Comparison of ENCODE assay signal across 16 cellular contexts in genomic region chr6:112205521-112206458, GRCh38. TPM values are rescaled to one million over a fixed set of nuclear protein-coding genes. Genes with fewer than 3 reads are reported as not detected.
DNase-seq lines count a peak whose midpoint lies in the region; ATAC-seq and TF ChIP-seq lines count a peak whose summit lies in the region.
"Had no signal": no experiment of that assay in that cellular context is flagged by ENCODE, and none has a peak within 500 bp of the region (broad histone marks: within the 10 kb centered on the region; RNA-seq: fewer than 3 reads in every experiment).

No MANE protein-coding gene starts in this region.

- no peaks in the 10 kb centered on the region for H3K36me3 ChIP-seq in esophagus squamous epithelium
- H3K36me3 ChIP-seq: neutrophil had no signal

- no peak for ATAC-seq in GM19035 (IDR thresholded peaks at IDR 0.05; ENCODE audit: unreplicated experiment)
- ATAC-seq: activated CD8-positive, alpha-beta T cell treated with anti-CD3 and anti-CD28 coated beads, Interleukin-2, amount 10 ng/mL, durations not matched to agents 7 days and 5 days had no signal

- no peaks in the 10 kb centered on the region for H3K9me3 ChIP-seq in esophagus squamous epithelium
- H3K9me3 ChIP-seq: MG63, neutrophil had no signal

- TF ChIP-seq CTCF in esophagus squamous epithelium (IDR thresholded peaks at IDR 0.05) = no peak

- H3K27ac ChIP-seq in esophagus squamous epithelium = peak overlapping the region in 3 of 4 donors; percentile 28 to 73 (median 70)
- H3K27ac ChIP-seq: C4-2B, neutrophil had no signal

- 67 to 69% methylated on average over 4 to 5 of the region's 5 CpGs for WGBS in esophagus squamous epithelium, 2 donors

- H3K27me3 ChIP-seq in esophagus squamous epithelium = no peaks in the 10 kb centered on the region
- H3K27me3 ChIP-seq: MG63, neutrophil had no signal

- DNase-seq in GM03348 (ENCODE audit: low spot score) (peak; percentile 11), RPMI7951 (ENCODE audit: low read depth) (peak; percentile 33), esophagus squamous epithelium (lab: John Stamatoyannopoulos, UW) (no peak), pulmonary artery endothelial cell (ENCODE audit: low read depth, low spot score) (peak; percentile 87)
- no peak for DNase-seq in activated CD4-positive, CD25-positive, alpha-beta regulatory T cell (lab: John Stamatoyannopoulos, UW)
- DNase-seq in activated CD4-positive, alpha-beta T cell treated with anti-CD3 and anti-CD28 coated beads for 1 hour = no peak
- no peak for DNase-seq in activated effector memory CD4-positive, alpha-beta T cell treated with anti-CD3 and anti-CD28 coated beads, Interleukin-2, amount 50 U/mL, for 16 hours
- DNase-seq: activated CD8-positive, alpha-beta T cell treated with anti-CD3 and anti-CD28 coated beads, Interleukin-2, amount 10 ng/mL, durations not matched to agents 7 days and 5 days; effector CD4-positive, alpha-beta T cell; MG63; NCI-H524; stimulated activated CD4-positive, alpha-beta T cell treated with anti-CD3 and anti-CD28 coated beads, Interleukin-2, amount 100 ng/mL, for 48 hours had no signal

- no peak for TF ChIP-seq POLR2A in esophagus squamous epithelium (IDR thresholded peaks at IDR 0.05)

- no peak overlapping the region for H3K4me3 ChIP-seq in esophagus squamous epithelium
- H3K4me3 ChIP-seq: MG63 had no signal

- intact Hi-C loops in esophagus squamous epithelium (cut with DNase I) = no loop called here

- peaks cover 0 to 30% (median 19%) of the 10 kb centered on the region in 3 donors for H3K4me1 ChIP-seq in esophagus squamous epithelium

RNA-seq across cellular contexts. Expression of gene LAMA4, which starts 48.6 kb away (rescaled TPM):
- total RNA-seq in RPMI7951 (2014; rRNA removed; shearing (Covaris generic)) = 7.6 and 7.7 TPM in 2 replicates
- 100 to 1,000 TPM in 1 of 4 donors, 10 to 100 TPM in 1, 1 to 10 TPM in 2; 8.1 to 116 (median 19.0) TPM for total RNA-seq in esophagus squamous epithelium
- total RNA-seq in pulmonary artery endothelial cell = 516 and 517 TPM in 2 replicates
- total RNA-seq: activated CD8-positive, alpha-beta T cell treated with anti-CD3 and anti-CD28 coated beads, Interleukin-2, amount 10 ng/mL, durations not matched to agents 7 days and 5 days; T-helper 1 cell treated with Interleukin-12 subunit alpha and Interleukin-12 subunit beta and Interleukin-4 antibody, amounts not matched to agents 30 ng/mL and 1 ng/mL, for 36 hours had no signal

Comparison
In these comparisons a context has a peak if more than half of its experiments do, and no peak if none do; other contexts are left out.
1. DNase-seq: peak in GM03348 (single experiment), RPMI7951 (single experiment) and pulmonary artery endothelial cell (single experiment); none in esophagus squamous epithelium (single experiment), activated CD4-positive, CD25-positive, alpha-beta regulatory T cell (0 of 4), activated CD4-positive, alpha-beta T cell treated with anti-CD3 and anti-CD28 coated beads for 1 hour (single experiment) and activated effector memory CD4-positive, alpha-beta T cell treated with anti-CD3 and anti-CD28 coated beads, Interleukin-2, amount 50 U/mL, for 16 hours (single experiment).